Comparison of ENCODE assay signal across 8 cellular contexts in genomic region chr6:39725632-39725997, GRCh38. TPM values are rescaled to one million over a fixed set of nuclear protein-coding genes. Genes with fewer than 3 reads are reported as not detected.
A peak's percentile ranks its signal among the peaks of the same experiment; 100 is the strongest.
DNase-seq lines count a peak whose midpoint lies in the region; ATAC-seq and TF ChIP-seq lines count a peak whose summit lies in the region.

No MANE protein-coding gene starts in this region.

- H3K4me1 ChIP-seq in skeletal muscle satellite cell (ENCODE audit: control insufficient read depth, insufficient read depth, low read length) = no peaks in the 10 kb centered on the region

- H3K4me2 ChIP-seq in skeletal muscle satellite cell (ENCODE audit: low read length) = peak overlapping the region; percentile 95

- H3K36me3 ChIP-seq in GM06990 (ENCODE audit: control insufficient read depth, insufficient read depth, low read length) = no peaks in the 10 kb centered on the region
- H3K36me3 ChIP-seq in skeletal muscle satellite cell (ENCODE audit: insufficient read depth, low read length) = no peaks in the 10 kb centered on the region

- TF ChIP-seq CTCF in GM06990 (IDR thresholded peaks at IDR 0.05; ENCODE audit: insufficient read depth, low read length, poor library complexity, severe bottlenecking) = no peak
- TF ChIP-seq CTCF in WTC11 (IDR thresholded peaks at IDR 0.05) = no peak
- TF ChIP-seq CTCF in foreskin fibroblast (IDR thresholded peaks at IDR 0.05; ENCODE audit: low read depth, low read length) = no peak

- POLR2A ChIA-PET in WTC11 (lab: Charles Lee) = interaction anchor here (0.5 to 0.7 kb wide), 2 partner anchors 10 to 195 kb away, joined by 4 to 5 read pairs; no protein-coding TSS in a partner anchor

- CTCF ChIA-PET in WTC11 (lab: Charles Lee) = interaction anchor here (1.2 kb wide), 1 partner anchor 140 kb away, joined by 4 read pairs; no protein-coding TSS in a partner anchor

- H3K27me3 ChIP-seq in GM06990 (replicated peaks; ENCODE audit: control insufficient read depth, insufficient read depth, low read length) = no peaks in the 10 kb centered on the region
- peaks cover 10% of the 10 kb centered on the region for H3K27me3 ChIP-seq in skeletal muscle satellite cell (ENCODE audit: control insufficient read depth, insufficient read depth, low read length)

- peak overlapping the region; percentile 57 for H3K9ac ChIP-seq in skeletal muscle satellite cell (ENCODE audit: low read depth, low read length)

- no peaks in the 10 kb centered on the region for H3K9me3 Mint-ChIP-seq in WTC11

- no peaks in the 10 kb centered on the region for H3K36me3 Mint-ChIP-seq in WTC11

- H3K4me1 Mint-ChIP-seq in WTC11 = peaks cover 2% of the 10 kb centered on the region; the same call in 1 of the 2 replicates

- H3K9me3 ChIP-seq in skeletal muscle satellite cell (replicated peaks; ENCODE audit: low read length) = no peaks in the 10 kb centered on the region

- DNase-seq in GM06990 (ENCODE audit: extremely low read depth, insufficient read length) (no peak), WTC11 (ENCODE audit: low spot score) (no peak), foreskin fibroblast (no peak), COLO668 (lab: John Stamatoyannopoulos, UW; ENCODE audit: unreplicated experiment) (no peak), SHP77 treated with DMSO at 0.1 percent for 48 hours (lab: John Stamatoyannopoulos, UW) (no peak)
- no peak for DNase-seq in stimulated activated naive CD4-positive, alpha-beta T cell (lab: John Stamatoyannopoulos, UW)

- no peaks in the 10 kb centered on the region for H3K27me3 Mint-ChIP-seq in WTC11 (ENCODE audit: low read depth)

- H3K4me3 ChIP-seq in GM06990 (replicated peaks; ENCODE audit: low read depth, low read length) = peak overlapping the region; percentile 35; the same call in 1 of the 2 replicates
- peak overlapping the region; percentile 81 for H3K4me3 ChIP-seq in foreskin fibroblast (ENCODE audit: low read depth in 1 of 2, low read length in 2 of 2)
- H3K4me3 ChIP-seq in skeletal muscle satellite cell (ENCODE audit: low read length) = peak overlapping the region; percentile 87

- H3K4me3 Mint-ChIP-seq in WTC11 = peak overlapping the region; percentile 54

- ATAC-seq in WTC11 = no peak
- no peak for ATAC-seq in GM19467 (IDR thresholded peaks at IDR 0.05; ENCODE audit: unreplicated experiment)

- H3K27ac Mint-ChIP-seq in WTC11 = no peak overlapping the region; the same call in 1 of the 2 replicates

TF ChIP-seq in WTC11, 78 proteins besides CTCF, POLR2A, EP300 and RAD21:
- TF ChIP-seq NR2C2 (CRISPR knock-in tag; IDR thresholded peaks at IDR 0.05) (no peak), E2F4 (CRISPR knock-in tag; IDR thresholded peaks at IDR 0.05; ENCODE audit: borderline replicate concordance, low read depth) (no peak), JAZF1 (CRISPR knock-in tag; IDR thresholded peaks at IDR 0.05) (no peak), ZNF121 (CRISPR knock-in tag; IDR thresholded peaks at IDR 0.05) (peak; percentile 98), ZNF138 (CRISPR knock-in tag; conservative IDR thresholded peaks at IDR 0.05) (no peak), HMGXB4 (CRISPR knock-in tag; IDR thresholded peaks at IDR 0.05) (no peak), GTF2I (CRISPR knock-in tag; conservative IDR thresholded peaks at IDR 0.05) (peak; percentile 87; the same call in 1 of the 2 replicates), E2F1 (CRISPR knock-in tag; IDR thresholded peaks at IDR 0.05) (no peak)

RNA-seq across cellular contexts. Expression of gene KIF6, which starts 0.4 kb away (rescaled TPM):
- total RNA-seq in WTC11 (2021) = 0.53 to 0.92 TPM (median 0.57 TPM) in 3 replicates
- 0.76 and 1.1 TPM in 2 replicates for total RNA-seq in skeletal muscle satellite cell (2012; rRNA removed)

Comparison
In these comparisons a context has a peak if more than half of its experiments do, and no peak if none do; other contexts are left out.
1. H3K4me3 ChIP-seq: peak in every context shown above with its lines; median percentile 87 in skeletal muscle satellite cell; 81 in foreskin fibroblast; 35 in GM06990.